Comparison of ENCODE assay signal across 13 cellular contexts in the genomic region with DNA sequence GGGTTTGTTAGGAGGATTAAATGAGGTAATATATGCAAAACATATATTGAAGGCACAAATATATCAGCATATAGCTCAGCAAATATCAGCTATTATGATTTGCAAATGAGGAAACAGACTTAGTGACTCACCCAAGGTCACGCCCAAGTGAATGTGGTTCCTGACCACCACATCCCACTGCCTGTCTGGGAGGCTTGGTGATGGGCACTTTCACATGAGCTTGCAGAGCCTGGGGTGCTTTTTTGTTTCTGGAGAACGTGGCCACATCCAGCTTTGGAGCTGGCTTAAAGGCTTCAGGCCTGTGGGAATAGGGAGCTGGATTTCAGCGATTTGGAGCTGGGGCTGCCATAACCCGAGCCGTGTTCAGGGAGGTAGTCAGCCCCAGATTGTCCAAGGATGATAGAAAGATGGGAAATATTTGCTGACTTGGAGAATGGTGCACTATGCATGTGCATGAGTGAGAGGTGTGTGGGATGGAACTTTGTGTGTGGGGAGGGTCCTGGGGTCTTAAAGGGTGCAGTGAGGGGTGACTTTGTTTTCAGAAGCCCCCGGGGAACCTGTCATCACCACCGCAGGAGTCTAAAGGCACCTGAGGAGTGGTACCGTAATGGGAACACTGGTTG. TPM values are rescaled to one million over a fixed set of nuclear protein-coding genes. Genes with fewer than 3 reads are reported as not detected.
DNase-seq lines count a peak whose midpoint lies in the region; ATAC-seq, FAIRE-seq and TF ChIP-seq lines count a peak whose summit lies in the region.
"Had no signal": no experiment of that assay in that cellular context is flagged by ENCODE, and none has a peak within 500 bp of the region (broad histone marks: within the 10 kb centered on the region; RNA-seq: fewer than 3 reads in every experiment).

No MANE protein-coding gene starts in this region.

- DNase-seq in DND-41, result peak; percentile 18
- peak; percentile 1 for DNase-seq in HPDE6-E6E7 (ENCODE audit: extremely low spot score)
- peak; percentile 8 to 11 for DNase-seq in activated CD4-positive, alpha-beta T cell treated with anti-CD3 and anti-CD28 coated beads, Interleukin-2, amount 50 U/mL, for 48 hours
- DNase-seq in kidney tubule cell (ENCODE audit: low spot score), result peak; percentile 76
- DNase-seq in RCC 7860 (ENCODE audit: low spot score), result no peak
- no peak for DNase-seq in ascending aorta (ENCODE audit: low spot score in 2 of 2)
- DNase-seq in type B pancreatic cell (ENCODE audit: extremely low spot score, unreplicated experiment), result no peak
- DNase-seq: activated gamma-delta T cell treated with Interleukin-2 at 50 U/mL for 16 hours, left cardiac atrium, NCI-H524 treated with DMSO at 0.1 percent for 48 hours, T-helper 9 cell had no signal

- no peaks in the 10 kb centered on the region for H3K79me2 ChIP-seq in DND-41 (ENCODE audit: insufficient read depth, low read length)
- H3K79me2 ChIP-seq: parathyroid adenoma had no signal

- no peaks in the 10 kb centered on the region for H3K9me3 ChIP-seq in DND-41 (ENCODE audit: insufficient read depth, low read length, severe bottlenecking)
- no peaks in the 10 kb centered on the region for H3K9me3 ChIP-seq in ascending aorta

- no peak overlapping the region for H3K9ac ChIP-seq in DND-41 (ENCODE audit: low read depth, low read length)
- H3K9ac ChIP-seq: parathyroid adenoma had no signal

- FAIRE-seq in RCC 7860 (lab: Jason Lieb, UNC), result no peak

- peaks cover 83% of the 10 kb centered on the region for H3K27me3 Mint-ChIP-seq in type B pancreatic cell

- H2AFZ ChIP-seq in DND-41 (ENCODE audit: low read depth, low read length), result no peak overlapping the region
- H2AFZ ChIP-seq: parathyroid adenoma had no signal

- H3K4me1 ChIP-seq in DND-41 (ENCODE audit: insufficient read depth, low read length) (peaks cover 4% of the 10 kb centered on the region; the same call in 1 of the 2 replicates), ascending aorta (no peaks in the 10 kb centered on the region)
- H3K4me1 ChIP-seq: parathyroid adenoma had no signal

- peaks cover 20% of the 10 kb centered on the region for H3K4me1 Mint-ChIP-seq in type B pancreatic cell (ENCODE audit: unreplicated experiment)

- intact Hi-C loops in ascending aorta (cut with DNase I), result no loop called here

- no peak overlapping the region for H3K4me3 ChIP-seq in DND-41 (ENCODE audit: low read depth in 1 of 2, low read length in 2 of 2)
- no peak overlapping the region for H3K4me3 ChIP-seq in ascending aorta

- no peak overlapping the region for H3K4me2 ChIP-seq in DND-41 (ENCODE audit: insufficient read depth, low read length)

- no peaks in the 10 kb centered on the region for H3K36me3 Mint-ChIP-seq in type B pancreatic cell

- no peaks in the 10 kb centered on the region for H4K20me1 ChIP-seq in DND-41 (ENCODE audit: insufficient read depth, low read length)

- no peaks in the 10 kb centered on the region for H3K36me3 ChIP-seq in DND-41 (ENCODE audit: insufficient read depth, low read length)
- no peaks in the 10 kb centered on the region for H3K36me3 ChIP-seq in ascending aorta

- no peak overlapping the region for H3K27ac ChIP-seq in DND-41 (ENCODE audit: low read length)
- H3K27ac ChIP-seq in ascending aorta, result no peak overlapping the region
- H3K27ac ChIP-seq: parathyroid adenoma had no signal

- TF ChIP-seq CTCF in DND-41 (IDR thresholded peaks at IDR 0.05; ENCODE audit: borderline replicate concordance, extremely low read depth, low read length, poor library complexity, severe bottlenecking) (no peak), ascending aorta (IDR thresholded peaks at IDR 0.05) (no peak), type B pancreatic cell (conservative IDR thresholded peaks at IDR 0.05) (no peak)

- H3K27ac Mint-ChIP-seq in type B pancreatic cell, result no peak overlapping the region

- ATAC-seq in DND-41 (ENCODE audit: insufficient read depth, low read depth) (peak; percentile 31; the same call in 1 of the 3 replicates), HG02642 (IDR thresholded peaks at IDR 0.05; ENCODE audit: poor library complexity, unreplicated experiment) (no peak)
- ATAC-seq: left cardiac atrium had no signal

- H3K4me3 Mint-ChIP-seq in type B pancreatic cell, result no peak overlapping the region

- no peaks in the 10 kb centered on the region for H3K9me3 Mint-ChIP-seq in type B pancreatic cell

- H3K27me3 ChIP-seq in DND-41 (ENCODE audit: insufficient read depth, low read length, poor library complexity) (no peaks in the 10 kb centered on the region), ascending aorta (no peaks in the 10 kb centered on the region)

RNA-seq across cellular contexts. Expression of gene FGD5, which starts 12.0 kb away (rescaled TPM):
- total RNA-seq in ascending aorta (112 TPM), type B pancreatic cell (ENCODE audit: low replicate concordance) (1.6 and 15.3 TPM in 2 replicates)

Comparison
In these comparisons a context has a peak if more than half of its experiments do, and no peak if none do; other contexts are left out.
1. DNase-seq: peak in DND-41 (single experiment), HPDE6-E6E7 (single experiment), activated CD4-positive, alpha-beta T cell treated with anti-CD3 and anti-CD28 coated beads, Interleukin-2, amount 50 U/mL, for 48 hours (2 of 2) and kidney tubule cell (single experiment); none in RCC 7860 (single experiment), ascending aorta (0 of 2) and type B pancreatic cell (single experiment).